ENCODE assay signal across 23 cellular contexts in the genomic region with DNA sequence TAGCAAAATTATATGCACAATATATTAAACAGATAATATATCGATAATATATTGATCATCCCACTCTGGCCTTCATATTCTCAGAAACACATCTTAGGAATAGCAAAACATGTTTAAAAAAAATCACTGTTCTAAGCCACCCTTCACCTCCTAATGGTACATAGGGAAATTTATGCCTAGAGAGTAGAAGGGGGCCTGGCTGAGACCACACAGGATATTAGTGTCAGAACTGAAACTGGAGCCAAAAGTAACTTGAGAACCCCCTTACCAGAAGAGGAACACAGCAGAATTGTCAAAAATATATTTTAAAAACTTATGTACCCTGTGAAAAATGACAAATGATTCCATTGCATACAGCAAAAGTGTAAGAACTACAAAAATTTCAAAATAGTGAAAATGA.
DNase-seq lines count a peak whose midpoint lies in the region; ATAC-seq, FAIRE-seq and TF ChIP-seq lines count a peak whose summit lies in the region.
"Had no signal": no experiment of that assay in that cellular context is flagged by ENCODE, and none has a peak within 500 bp of the region (broad histone marks: within the 10 kb centered on the region; RNA-seq: fewer than 3 reads in every experiment).

No MANE protein-coding gene starts in this region.

- peak overlapping the region in 1 of 8 donors; percentile 24 for H3K4me3 Mint-ChIP-seq in CD4-positive, alpha-beta memory T cell
- no peak overlapping the region for H3K4me3 Mint-ChIP-seq in activated T-helper 17 cell treated with anti-CD3 and anti-CD28 coated beads, Interleukin-2, amount 50 U/mL, for 72 hours
- H3K4me3 Mint-ChIP-seq: neural crest cell had no signal

- DNase-seq in CD4-positive, alpha-beta memory T cell: no peak
- DNase-seq in GM12891 (ENCODE audit: insufficient read length, low spot score) (no peak), activated gamma-delta T cell (lab: John Stamatoyannopoulos, UW) (no peak), GM13976 (ENCODE audit: low spot score) (no peak)
- DNase-seq: activated effector memory CD4-positive, alpha-beta T cell treated with Interleukin-2 at 50 U/mL for 16 hours; body of pancreas; dermis blood vessel endothelial cell; DMS79; gastrocnemius medialis; GF-D8; Karpas-422; NCI-H146; transverse colon had no signal

- POLR2A ChIA-PET in CD4-positive, alpha-beta memory T cell (lab: Charles Lee; ENCODE audit: partially characterized antibody): no interaction called here

- in situ Hi-C loops in GM13976 (cut with MboI; ENCODE audit: low sequenced_read_pairs, unreplicated experiment): loop anchor here (25.0 kb wide), 1 partner anchor 279 kb away; no protein-coding TSS in a partner anchor

- H3K36me3 Mint-ChIP-seq in CD4-positive, alpha-beta memory T cell: no peaks in the 10 kb centered on the region
- no peaks in the 10 kb centered on the region for H3K36me3 Mint-ChIP-seq in activated T-helper 17 cell treated with anti-CD3 and anti-CD28 coated beads, Interleukin-2, amount 50 U/mL, for 72 hours (ENCODE audit: low read depth)

- peaks cover 18 to 47% (median 24%) of the 10 kb centered on the region in 4 donors for H3K4me1 Mint-ChIP-seq in CD4-positive, alpha-beta memory T cell
- peaks cover 9% of the 10 kb centered on the region for H3K4me1 Mint-ChIP-seq in activated T-helper 17 cell treated with anti-CD3 and anti-CD28 coated beads, Interleukin-2, amount 50 U/mL, for 72 hours
- H3K4me1 Mint-ChIP-seq: neural crest cell had no signal

- no peak overlapping the region for H3K27ac ChIP-seq in CD4-positive, alpha-beta memory T cell (ENCODE audit: low read depth, low read length)
- H3K27ac ChIP-seq: BLaER1 treated with 17β-estradiol and CSF1 and Interleukin-3, amounts not matched to agents 10 nM and 100 nM; body of pancreas; gastrocnemius medialis; HL-60; parathyroid adenoma; RWPE1; transverse colon had no signal

- peak; percentile 64 for FAIRE-seq in GM12891 (lab: Jason Lieb, UNC)

- TF ChIP-seq CTCF in GM13976 (IDR thresholded peaks at IDR 0.05; ENCODE audit: borderline replicate concordance, control extremely low read depth, extremely low read depth, insufficient read depth, missing control alignments): no peak

- H3K4me3 ChIP-seq in CD4-positive, alpha-beta memory T cell (ENCODE audit: low read length in 2 of 2): no peak overlapping the region
- H3K4me3 ChIP-seq: BLaER1 treated with 17β-estradiol and CSF1 and Interleukin-3, amounts not matched to agents 10 nM and 100 nM; body of pancreas; gastrocnemius medialis; smooth muscle cell; transverse colon had no signal

- intact Hi-C loops in CD4-positive, alpha-beta memory T cell (cut with micrococcal nuclease): loop anchor here (5.0 kb wide), 1 partner anchor 121 kb away; no protein-coding TSS in a partner anchor

- peaks cover 0 to 2% (median 0%) of the 10 kb centered on the region in 8 donors for H3K9me3 Mint-ChIP-seq in CD4-positive, alpha-beta memory T cell
- H3K9me3 Mint-ChIP-seq in activated T-helper 17 cell treated with anti-CD3 and anti-CD28 coated beads, Interleukin-2, amount 50 U/mL, for 72 hours: no peaks in the 10 kb centered on the region

- CTCF ChIA-PET in CD4-positive, alpha-beta memory T cell (lab: Charles Lee; ENCODE audit: partially characterized antibody): no interaction called here

- peaks cover 31% of the 10 kb centered on the region for H3K4me1 ChIP-seq in CD4-positive, alpha-beta memory T cell (ENCODE audit: insufficient read depth, low read length)
- H3K4me1 ChIP-seq: body of pancreas, gastrocnemius medialis, parathyroid adenoma, transverse colon had no signal

- no peaks in the 10 kb centered on the region for H3K9me3 ChIP-seq in CD4-positive, alpha-beta memory T cell (ENCODE audit: control insufficient read depth in 1 of 2, low read length in 2 of 2)
- H3K9me3 ChIP-seq: body of pancreas, gastrocnemius medialis, transverse colon had no signal

- no peaks in the 10 kb centered on the region for H3K27me3 ChIP-seq in CD4-positive, alpha-beta memory T cell (ENCODE audit: insufficient read depth, low read length)
- H3K27me3 ChIP-seq: body of pancreas, transverse colon had no signal

- ATAC-seq in HG02588 (IDR thresholded peaks at IDR 0.05; ENCODE audit: unreplicated experiment) (peak; percentile 48), HG02763 (IDR thresholded peaks at IDR 0.05; ENCODE audit: unreplicated experiment) (no peak)
- no peak for ATAC-seq in activated T-helper 17 cell treated with anti-CD3 and anti-CD28 coated beads, Interleukin-2, amount 50 U/mL, for 72 hours (replicated peaks)
- ATAC-seq: body of pancreas, gastrocnemius medialis, HCT116 had no signal

- no peaks in the 10 kb centered on the region for H3K27me3 Mint-ChIP-seq in CD4-positive, alpha-beta memory T cell
- H3K27me3 Mint-ChIP-seq in activated T-helper 17 cell treated with anti-CD3 and anti-CD28 coated beads, Interleukin-2, amount 50 U/mL, for 72 hours: no peaks in the 10 kb centered on the region

- TF ChIP-seq POLR2A in GM12891 (IDR thresholded peaks at IDR 0.05; ENCODE audit: low read depth, low read length): no peak

- no peaks in the 10 kb centered on the region for H3K36me3 ChIP-seq in CD4-positive, alpha-beta memory T cell (ENCODE audit: insufficient read depth, low read length)
- H3K36me3 ChIP-seq: BLaER1 treated with 17β-estradiol and CSF1 and Interleukin-3, amounts not matched to agents 10 nM and 100 nM; gastrocnemius medialis; transverse colon had no signal

- H3K27ac Mint-ChIP-seq in CD4-positive, alpha-beta memory T cell: peak overlapping the region in 6 of 7 donors; percentile 12 to 90 (median 70)
- H3K27ac Mint-ChIP-seq in activated T-helper 17 cell treated with anti-CD3 and anti-CD28 coated beads, Interleukin-2, amount 50 U/mL, for 72 hours: peak overlapping the region; percentile 79

TF ChIP-seq in GM12891, 5 proteins besides CTCF, POLR2A, EP300 and RAD21:
- TF ChIP-seq POLR2AphosphoS5 (IDR thresholded peaks at IDR 0.05; ENCODE audit: low read depth, low read length) (no peak), TAF1 (IDR thresholded peaks at IDR 0.05; ENCODE audit: low read depth, low read length) (no peak), SPI1 (IDR thresholded peaks at IDR 0.05; ENCODE audit: low read depth, low read length) (0 out of 2 replicates have a peak, but pooled peaks have one; percentile 21)
